Comparison of ENCODE assay signal across 10 cellular contexts in the genomic region with DNA sequence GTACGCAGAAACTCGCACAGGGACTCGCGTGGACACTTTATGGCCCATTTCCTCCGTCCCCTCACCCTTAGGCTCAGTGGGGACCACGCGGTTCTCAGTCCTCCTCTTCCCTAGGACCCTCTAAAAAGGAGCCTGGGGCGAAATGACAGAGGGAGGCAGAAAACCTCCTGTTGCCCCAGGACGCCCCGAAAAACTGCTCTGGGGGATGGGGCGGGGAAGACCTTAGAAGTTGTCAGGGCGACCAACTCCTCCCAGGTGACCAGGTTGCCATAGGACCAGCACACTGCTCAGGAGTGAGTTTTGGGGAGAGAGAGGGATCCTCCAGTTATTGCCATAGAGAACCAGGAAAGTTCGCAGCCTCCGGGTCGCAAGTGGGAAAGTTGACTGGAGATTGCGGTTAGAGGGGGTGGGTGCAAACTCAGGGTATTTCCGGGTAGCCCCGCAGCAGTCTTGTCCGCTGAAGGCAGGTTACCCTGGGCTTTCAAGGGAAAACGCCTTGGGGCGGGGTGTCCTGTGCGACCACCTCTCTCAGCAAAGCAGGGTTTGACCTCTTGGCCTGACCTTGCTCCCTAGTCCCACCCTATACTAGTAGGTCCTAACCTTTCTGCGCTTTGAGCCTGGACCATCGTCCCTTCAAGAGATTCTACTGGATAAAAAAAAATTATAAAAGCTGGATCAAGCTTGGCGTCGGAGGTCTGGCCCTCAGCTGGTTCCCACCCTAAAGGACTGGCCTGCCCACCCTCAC. TPM values are rescaled to one million over a fixed set of nuclear protein-coding genes. Genes with fewer than 3 reads are reported as not detected.
DNase-seq lines count a peak whose midpoint lies in the region; ATAC-seq and TF ChIP-seq lines count a peak whose summit lies in the region.
"Had no signal": no experiment of that assay in that cellular context is flagged by ENCODE, and none has a peak within 500 bp of the region (broad histone marks: within the 10 kb centered on the region; RNA-seq: fewer than 3 reads in every experiment).

No MANE protein-coding gene starts in this region.

- H3K4me3 Mint-ChIP-seq in activated naive CD4-positive, alpha-beta T cell treated with anti-CD3 and anti-CD28 coated beads, Interleukin-2, amount 50 U/mL, for 24 hours: peak overlapping the region; percentile 54
- peak overlapping the region; percentile 44 for H3K4me3 Mint-ChIP-seq in mesothelial cell of epicardium

- in situ Hi-C loops in astrocyte of the cerebellum (cut with HindIII; ENCODE audit: low sequenced_read_pairs): loop anchor here (25.0 kb wide), 2 partner anchors 269 to 306 kb away; no protein-coding TSS in a partner anchor

- peaks cover 32 to 45% (median 34%) of the 10 kb centered on the region in 4 donors for H3K4me1 ChIP-seq in upper lobe of left lung

- TF ChIP-seq CTCF in astrocyte of the cerebellum (IDR thresholded peaks at IDR 0.05; ENCODE audit: low read depth, low read length, missing control alignments) (no peak), mesothelial cell of epicardium (IDR thresholded peaks at IDR 0.05; ENCODE audit: unreplicated experiment) (no peak), upper lobe of left lung (IDR thresholded peaks at IDR 0.05) (no peak)

- H3K4me3 ChIP-seq in astrocyte of the cerebellum (ENCODE audit: low read depth, low read length): peak overlapping the region; percentile 36
- peak overlapping the region in 3 of 4 donors; percentile 38 to 58 (median 52) for H3K4me3 ChIP-seq in upper lobe of left lung

- no peak for ATAC-seq in activated naive CD4-positive, alpha-beta T cell treated with anti-CD3 and anti-CD28 coated beads, Interleukin-2, amount 50 U/mL, for 72 hours
- ATAC-seq in upper lobe of left lung (ENCODE audit: low FRiP score in 2 of 2): no peak

- H3K9me3 ChIP-seq in upper lobe of left lung: no peaks in the 10 kb centered on the region

- H3K27me3 ChIP-seq in upper lobe of left lung: peaks cover 0 to 90% (median 47%) of the 10 kb centered on the region in 4 donors

- TF ChIP-seq POLR2A in upper lobe of left lung (IDR thresholded peaks at IDR 0.05): no peak

- peaks cover 35% of the 10 kb centered on the region for H3K4me1 Mint-ChIP-seq in activated naive CD4-positive, alpha-beta T cell treated with anti-CD3 and anti-CD28 coated beads, Interleukin-2, amount 50 U/mL, for 24 hours
- H3K4me1 Mint-ChIP-seq in mesothelial cell of epicardium: peaks cover 21% of the 10 kb centered on the region

- DNase-seq in activated naive CD4-positive, alpha-beta T cell treated with anti-CD3 and anti-CD28 coated beads, Interleukin-2, amount 50 U/mL, for 72 hours (ENCODE audit: low spot score in 2 of 2): no peak
- DNase-seq in astrocyte of the cerebellum (ENCODE audit: low read depth) (no peak), mesothelial cell of epicardium (ENCODE audit: low spot score in 2 of 2, unreplicated experiment in 2 of 2) (no peak), upper lobe of left lung (no peak), NCI-H2171 (lab: John Stamatoyannopoulos, UW) (no peak), DMS153 (lab: John Stamatoyannopoulos, UW) (no peak), islet precursor cell (no peak)
- DNase-seq: NCI-H524 treated with DMSO at 0.1 percent for 48 hours had no signal

- H3K36me3 Mint-ChIP-seq in activated naive CD4-positive, alpha-beta T cell treated with anti-CD3 and anti-CD28 coated beads, Interleukin-2, amount 50 U/mL, for 24 hours: peaks cover 2% of the 10 kb centered on the region
- peaks cover 42 to 58% of the 10 kb centered on the region in 2 donors for H3K36me3 Mint-ChIP-seq in activated naive CD4-positive, alpha-beta T cell treated with anti-CD3 and anti-CD28 coated beads, Interleukin-2, amount 50 U/mL, for 72 hours
- H3K36me3 Mint-ChIP-seq in mesothelial cell of epicardium: no peaks in the 10 kb centered on the region

- no peaks in the 10 kb centered on the region for H3K36me3 ChIP-seq in upper lobe of left lung

- no peaks in the 10 kb centered on the region for H3K9me3 Mint-ChIP-seq in activated naive CD4-positive, alpha-beta T cell treated with anti-CD3 and anti-CD28 coated beads, Interleukin-2, amount 50 U/mL, for 24 hours
- H3K9me3 Mint-ChIP-seq in activated naive CD4-positive, alpha-beta T cell treated with anti-CD3 and anti-CD28 coated beads, Interleukin-2, amount 50 U/mL, for 72 hours: peaks cover 0 to 11% of the 10 kb centered on the region in 2 donors
- H3K9me3 Mint-ChIP-seq in mesothelial cell of epicardium: no peaks in the 10 kb centered on the region

- H3K27ac Mint-ChIP-seq in activated naive CD4-positive, alpha-beta T cell treated with anti-CD3 and anti-CD28 coated beads, Interleukin-2, amount 50 U/mL, for 24 hours: no peak overlapping the region
- H3K27ac Mint-ChIP-seq in activated naive CD4-positive, alpha-beta T cell treated with anti-CD3 and anti-CD28 coated beads, Interleukin-2, amount 50 U/mL, for 72 hours: no peak overlapping the region
- no peak overlapping the region for H3K27ac Mint-ChIP-seq in mesothelial cell of epicardium

- TF ChIP-seq EP300 in upper lobe of left lung (IDR thresholded peaks at IDR 0.05): no peak

- WGBS in upper lobe of left lung, 2 donors: 2 to 7% methylated on average over 15 to 22 of the region's 26 CpGs

- no peak overlapping the region for H3K27ac ChIP-seq in upper lobe of left lung

- H3K27me3 Mint-ChIP-seq in activated naive CD4-positive, alpha-beta T cell treated with anti-CD3 and anti-CD28 coated beads, Interleukin-2, amount 50 U/mL, for 24 hours: peaks cover 75% of the 10 kb centered on the region
- H3K27me3 Mint-ChIP-seq in mesothelial cell of epicardium (ENCODE audit: low read depth): peaks cover 100% of the 10 kb centered on the region

RNA-seq across cellular contexts. Expression of a gene that starts 7.8 kb away (rescaled TPM):
- total RNA-seq in activated naive CD4-positive, alpha-beta T cell treated with anti-CD3 and anti-CD28 coated beads, Interleukin-2, amount 50 U/mL, for 72 hours: not detected
- 0.25 to 0.41 TPM in 2 of 3 replicates, not detected in the other for total RNA-seq in mesothelial cell of epicardium
- total RNA-seq in upper lobe of left lung: 1 to 10 TPM in 1 of 6 donors, not detected in 5; 1.0 TPM
- total RNA-seq: bronchial epithelial cell had no signal
